In the genomic region with DNA sequence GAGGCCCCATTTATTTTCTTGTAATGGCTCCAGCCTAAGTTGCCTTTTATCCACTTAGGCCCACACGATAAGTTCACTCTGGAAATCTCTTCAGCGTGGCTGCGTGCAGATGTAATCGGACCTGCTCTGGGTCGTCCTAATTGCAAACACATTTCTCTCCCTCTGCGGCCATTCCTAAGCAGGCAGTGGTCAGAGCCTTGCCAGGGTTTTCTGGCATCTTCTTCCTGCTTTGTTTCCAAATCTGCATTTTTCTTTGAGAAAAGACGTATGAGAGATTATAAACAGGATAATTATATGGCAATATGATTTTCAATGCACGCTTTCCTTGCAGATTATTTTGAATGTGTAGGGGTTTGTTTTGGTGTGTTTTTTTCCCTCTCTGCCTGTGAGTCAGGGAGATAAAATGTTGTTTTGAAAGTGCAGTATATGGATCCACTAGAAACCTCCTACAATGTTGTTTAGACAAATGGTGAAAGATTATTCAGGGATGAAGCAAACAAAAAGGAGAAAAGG, we compare ENCODE assay signal across 1 cellular context.
TF ChIP-seq lines count a peak whose summit lies in the region.

No MANE protein-coding gene starts in this region.

TF ChIP-seq in HepG2, 621 proteins besides CTCF, POLR2A, EP300 and RAD21 (continued from another document):
- TF ChIP-seq, protein P1, sequence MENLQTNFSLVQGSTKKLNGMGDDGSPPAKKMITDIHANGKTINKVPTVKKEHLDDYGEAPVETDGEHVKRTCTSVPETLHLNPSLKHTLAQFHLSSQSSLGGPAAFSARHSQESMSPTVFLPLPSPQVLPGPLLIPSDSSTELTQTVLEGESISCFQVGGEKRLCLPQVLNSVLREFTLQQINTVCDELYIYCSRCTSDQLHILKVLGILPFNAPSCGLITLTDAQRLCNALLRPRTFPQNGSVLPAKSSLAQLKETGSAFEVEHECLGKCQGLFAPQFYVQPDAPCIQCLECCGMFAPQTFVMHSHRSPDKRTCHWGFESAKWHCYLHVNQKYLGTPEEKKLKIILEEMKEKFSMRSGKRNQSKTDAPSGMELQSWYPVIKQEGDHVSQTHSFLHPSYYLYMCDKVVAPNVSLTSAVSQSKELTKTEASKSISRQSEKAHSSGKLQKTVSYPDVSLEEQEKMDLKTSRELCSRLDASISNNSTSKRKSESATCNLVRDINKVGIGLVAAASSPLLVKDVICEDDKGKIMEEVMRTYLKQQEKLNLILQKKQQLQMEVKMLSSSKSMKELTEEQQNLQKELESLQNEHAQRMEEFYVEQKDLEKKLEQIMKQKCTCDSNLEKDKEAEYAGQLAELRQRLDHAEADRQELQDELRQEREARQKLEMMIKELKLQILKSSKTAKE (CRISPR knock-in tag; IDR thresholded peaks at IDR 0.05; ENCODE audit: borderline replicate concordance): no peak
- TF ChIP-seq GFI1 (CRISPR knock-in tag; IDR thresholded peaks at IDR 0.05; ENCODE audit: borderline replicate concordance) (no peak), SP1 (IDR thresholded peaks at IDR 0.05) (no peak), SP1 (CRISPR knock-in tag; IDR thresholded peaks at IDR 0.05) (no peak), ELF4 (CRISPR knock-in tag; IDR thresholded peaks at IDR 0.05; ENCODE audit: borderline replicate concordance) (no peak), RCOR2 (CRISPR knock-in tag; IDR thresholded peaks at IDR 0.05) (no peak), ZNF777 (CRISPR knock-in tag; IDR thresholded peaks at IDR 0.05) (no peak), ZNF34 (CRISPR knock-in tag; IDR thresholded peaks at IDR 0.05; ENCODE audit: borderline replicate concordance) (no peak)
